12 cellular contexts compared by ENCODE assay signal in the genomic region with DNA sequence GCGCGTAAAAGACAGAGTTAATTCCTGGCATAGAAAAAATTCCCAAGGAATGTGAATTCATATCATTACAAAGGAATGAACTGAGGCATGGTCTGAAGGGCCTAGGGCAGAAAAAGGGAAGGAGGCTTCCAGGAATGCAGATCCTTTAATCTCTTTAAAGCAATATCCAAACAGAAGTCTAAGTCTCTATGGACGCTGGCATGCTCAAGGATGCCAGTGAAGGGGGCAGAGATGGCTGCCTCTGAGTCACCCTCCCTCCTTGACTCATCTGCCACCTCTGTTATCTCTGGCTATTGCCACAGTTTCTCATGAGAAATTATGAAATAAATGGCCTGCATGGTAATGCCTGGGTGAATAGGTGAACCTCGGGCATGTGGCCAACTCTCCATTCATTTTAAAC.
DNase-seq lines count a peak whose midpoint lies in the region; ATAC-seq and TF ChIP-seq lines count a peak whose summit lies in the region.
"Had no signal": no experiment of that assay in that cellular context is flagged by ENCODE, and none has a peak within 500 bp of the region (broad histone marks: within the 10 kb centered on the region; RNA-seq: fewer than 3 reads in every experiment).

No MANE protein-coding gene starts in this region.

- POLR2A ChIA-PET in RWPE1 (lab: Yijun Ruan, JAX; ENCODE audit: low non-redundant PET), result no interaction called here

- H3K27ac ChIP-seq in RWPE1, result no peak overlapping the region
- H3K27ac ChIP-seq: right lobe of liver had no signal

- no peak for TF ChIP-seq CTCF in RWPE1 (conservative IDR thresholded peaks at IDR 0.05; ENCODE audit: low read depth)

- DNase-seq in AG08395 (ENCODE audit: low spot score), result peak; percentile 40
- DNase-seq in EL, result peak; percentile 84
- peak; percentile 53 for DNase-seq in RWPE1 (ENCODE audit: low spot score)
- DNase-seq in glomerular visceral epithelial cell (ENCODE audit: extremely low spot score), result peak; percentile 70
- DNase-seq in NCI-H1417 treated with DMSO at 0.1 percent for 48 hours (lab: John Stamatoyannopoulos, UW), result no peak
- DNase-seq in GOT3 (lab: John Stamatoyannopoulos, UW), result no peak
- DNase-seq: activated naive CD4-positive, alpha-beta T cell; CD4-positive, alpha-beta memory T cell; OCI-M1; right lobe of liver had no signal

- ATAC-seq in HG03439 (IDR thresholded peaks at IDR 0.05; ENCODE audit: unreplicated experiment) (no peak), GM21737 (IDR thresholded peaks at IDR 0.05; ENCODE audit: unreplicated experiment) (no peak)
- ATAC-seq: right lobe of liver had no signal

- CTCF ChIA-PET in RWPE1 (lab: Yijun Ruan, JAX), result interaction anchor here (0.6 kb wide), 1 partner anchor 175 kb away, joined by 4 read pairs; no protein-coding TSS in a partner anchor

Comparison
In these comparisons a context has a peak if more than half of its experiments do, and no peak if none do; other contexts are left out.
1. DNase-seq: peak in AG08395 (single experiment), EL (single experiment), RWPE1 (single experiment) and glomerular visceral epithelial cell (single experiment); none in NCI-H1417 treated with DMSO at 0.1 percent for 48 hours (single experiment) and GOT3 (single experiment).